ENCODE assay signal across 26 cellular contexts in the genomic region with DNA sequence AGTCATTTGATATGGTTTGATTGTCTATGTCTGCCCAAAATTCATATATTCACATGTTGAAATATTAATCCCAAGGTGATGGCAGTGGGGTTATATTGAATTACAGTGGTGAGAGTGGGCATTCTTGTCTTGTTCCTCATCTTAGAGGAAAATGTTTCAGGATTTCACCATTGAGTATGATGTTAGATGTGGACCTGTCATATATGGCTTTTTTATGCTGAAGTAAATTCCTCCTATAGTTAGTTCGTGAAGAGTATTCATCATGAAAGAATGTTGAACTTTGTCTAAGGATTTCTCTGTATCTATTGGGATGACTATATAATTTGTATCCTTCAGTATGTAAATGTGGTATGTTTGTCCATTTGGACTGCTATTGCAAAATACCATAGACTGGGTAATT.
"Had no signal": no experiment of that assay in that cellular context is flagged by ENCODE, and none has a peak within 500 bp of the region (broad histone marks: within the 10 kb centered on the region; RNA-seq: fewer than 3 reads in every experiment).

No MANE protein-coding gene starts in this region.

- H3K4me1 ChIP-seq: colonic mucosa, heart right ventricle, lower lobe of right lung, psoas muscle, testis, tibial artery, upper lobe of left lung, uterus had no signal

- FAIRE-seq: islet of Langerhans had no signal

- DNase-seq: colonic mucosa; effector CD8-positive, alpha-beta T cell; endodermal cell; foreskin melanocyte; glutamatergic neuron; heart right ventricle; hippocampal formation; kidney glomerular epithelial cell; left ventricle myocardium superior; lower lobe of right lung; natural killer cell; occipital lobe; ovary; posterior cingulate gyrus; psoas muscle; right cardiac atrium; sigmoid colon; stimulated activated CD4-positive, alpha-beta T cell treated with anti-CD3 and anti-CD28 coated beads, Interleukin-4, amount 100 ng/mL, for 4 hours; stimulated activated naive CD8-positive, alpha-beta T cell treated with anti-CD3 and anti-CD28 coated beads, Interleukin-15, Interleukin-2, amounts not matched to agents 100 U/mL and 50 U/mL, for 24 hours; substantia nigra; testis; tibial artery; upper lobe of left lung; uterus had no signal

- H3K27ac ChIP-seq: colonic mucosa, epithelial cell of prostate, heart right ventricle, lower lobe of right lung, ovary, psoas muscle, sigmoid colon, testis, tibial artery, upper lobe of left lung, uterus had no signal

- H3K4me3 ChIP-seq: colonic mucosa, heart right ventricle, lower lobe of right lung, ovary, psoas muscle, sigmoid colon, testis, tibial artery, upper lobe of left lung, uterus had no signal

- H3K9me3 ChIP-seq: colonic mucosa, lower lobe of right lung, ovary, sigmoid colon, testis, tibial artery, upper lobe of left lung, uterus had no signal

- H3K36me3 ChIP-seq: colonic mucosa, heart right ventricle, lower lobe of right lung, ovary, sigmoid colon, tibial artery, upper lobe of left lung, uterus had no signal

- H3K27me3 ChIP-seq: colonic mucosa, heart right ventricle, ovary, sigmoid colon, testis, tibial artery, upper lobe of left lung, uterus had no signal
